Comparison of ENCODE assay signal across 7 cellular contexts in the genomic region with DNA sequence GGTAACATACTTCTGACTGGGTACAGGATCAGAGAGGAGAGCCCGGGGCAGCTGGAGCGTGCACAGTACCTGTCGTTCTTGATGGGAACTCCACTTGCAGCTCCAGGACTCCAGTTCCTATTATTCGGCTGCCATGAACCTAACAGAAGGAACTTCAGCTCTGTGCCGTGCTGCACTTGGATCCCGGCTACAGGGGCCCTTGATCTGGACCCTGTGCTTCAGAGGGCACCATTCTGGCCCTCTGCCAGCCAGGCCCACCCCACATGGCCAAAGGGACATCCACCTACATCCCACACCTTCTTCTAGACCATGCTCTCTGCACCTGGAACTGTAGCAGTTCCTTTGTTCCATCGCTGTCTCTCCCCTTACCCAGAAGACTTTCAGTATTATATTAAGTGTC. TPM values are rescaled to one million over a fixed set of nuclear protein-coding genes. Genes with fewer than 3 reads are reported as not detected.
"Had no signal": no experiment of that assay in that cellular context is flagged by ENCODE, and none has a peak within 500 bp of the region (broad histone marks: within the 10 kb centered on the region; RNA-seq: fewer than 3 reads in every experiment).

No MANE protein-coding gene starts in this region.

- DNase-seq: H9, HCEC 1CT, KBM-7 had no signal

- ATAC-seq: GM23338, HepG2 had no signal

- H3K4me3 ChIP-seq: GM23338 had no signal

- H3K4me2 ChIP-seq: GM23338 had no signal

RNA-seq across cellular contexts. Expression of a gene that starts 58.2 kb away (rescaled TPM):
- total RNA-seq: GM23338, H1, H9, HepG2 had no signal
- polyA plus RNA-seq: IgD-negative memory B cell had no signal
